In genomic region chr6:168508903-168509302, GRCh38 we compare ENCODE assay signal across 23 cellular contexts.
"Had no signal": no experiment of that assay in that cellular context is flagged by ENCODE, and none has a peak within 500 bp of the region (broad histone marks: within the 10 kb centered on the region; RNA-seq: fewer than 3 reads in every experiment).

No MANE protein-coding gene starts in this region.

- H3K4me3 Mint-ChIP-seq: dendritic cell treated with granulocyte-macrophage colony-stimulating factor and Interleukin-4, amounts not matched to agents 40 ng/mL and 50 ng/mL, for 4 days; effector memory CD8-positive, alpha-beta T cell had no signal

- H3K27me3 ChIP-seq: colonic mucosa, esophagus muscularis mucosa, foreskin keratinocyte, gastroesophageal sphincter had no signal

- H3K9me3 ChIP-seq: colonic mucosa, esophagus muscularis mucosa, esophagus squamous epithelium, gastrocnemius medialis, gastroesophageal sphincter, heart left ventricle, heart right ventricle had no signal

- H3K27ac ChIP-seq: colonic mucosa, coronary artery, dorsolateral prefrontal cortex, epithelial cell of prostate, esophagus muscularis mucosa, esophagus squamous epithelium, foreskin keratinocyte, gastrocnemius medialis, gastroesophageal sphincter, heart left ventricle, heart right ventricle had no signal

- H3K4me3 ChIP-seq: colonic mucosa, coronary artery, dorsolateral prefrontal cortex, esophagus muscularis mucosa, esophagus squamous epithelium, gastrocnemius medialis, gastroesophageal sphincter, heart left ventricle, heart right ventricle had no signal

- H3K27ac Mint-ChIP-seq: dendritic cell treated with granulocyte-macrophage colony-stimulating factor and Interleukin-4, amounts not matched to agents 40 ng/mL and 50 ng/mL, for 4 days; effector memory CD8-positive, alpha-beta T cell had no signal

- H3K4me1 ChIP-seq: colonic mucosa, esophagus squamous epithelium, foreskin keratinocyte, gastrocnemius medialis had no signal

- H3K27me3 Mint-ChIP-seq: dendritic cell treated with granulocyte-macrophage colony-stimulating factor and Interleukin-4, amounts not matched to agents 40 ng/mL and 50 ng/mL, for 4 days had no signal

- DNase-seq: colonic mucosa; cortex of kidney; dermis blood vessel endothelial cell; dorsolateral prefrontal cortex; effector CD4-positive, alpha-beta T cell; effector CD8-positive, alpha-beta T cell; effector memory CD4-positive, alpha-beta T cell; effector memory CD8-positive, alpha-beta T cell; erythroblast; esophagus squamous epithelium; foreskin fibroblast; foreskin keratinocyte; foreskin melanocyte; gastrocnemius medialis; glutamatergic neuron; head of caudate nucleus; heart left ventricle; heart right ventricle had no signal

- H3K36me3 ChIP-seq: colonic mucosa, esophagus squamous epithelium, gastrocnemius medialis had no signal

- H3K9me3 Mint-ChIP-seq: dendritic cell treated with granulocyte-macrophage colony-stimulating factor and Interleukin-4, amounts not matched to agents 40 ng/mL and 50 ng/mL, for 4 days had no signal
